Comparison of ENCODE assay signal across 19 cellular contexts in genomic region chr18:78295271-78295670, GRCh38.
A peak's percentile ranks its signal among the peaks of the same experiment; 100 is the strongest.
DNase-seq lines count a peak whose midpoint lies in the region; ATAC-seq and TF ChIP-seq lines count a peak whose summit lies in the region.
"Had no signal": no experiment of that assay in that cellular context is flagged by ENCODE, and none has a peak within 500 bp of the region (broad histone marks: within the 10 kb centered on the region; RNA-seq: fewer than 3 reads in every experiment).

No MANE protein-coding gene starts in this region.

- no peaks in the 10 kb centered on the region for H3K9me3 ChIP-seq in right cardiac atrium (ENCODE audit: control insufficient read depth, low read length)
- H3K9me3 ChIP-seq: A549, BLaER1 had no signal

- no peaks in the 10 kb centered on the region for H3K36me3 Mint-ChIP-seq in activated CD4-positive, alpha-beta T cell treated with anti-CD3 and anti-CD28 coated beads, Interleukin-2, amount 10 ng/mL, durations not matched to agents 24 days and 14 days (ENCODE audit: low read depth)
- no peaks in the 10 kb centered on the region for H3K36me3 Mint-ChIP-seq in nephron progenitor cell (ENCODE audit: low read depth)
- no peaks in the 10 kb centered on the region for H3K36me3 Mint-ChIP-seq in naive thymus-derived CD8-positive, alpha-beta T cell
- H3K36me3 Mint-ChIP-seq: CD14-positive monocyte; CD4-positive, alpha-beta memory T cell had no signal

- no peaks in the 10 kb centered on the region for H3K4me1 ChIP-seq in right cardiac atrium (ENCODE audit: control insufficient read depth, insufficient read depth, low read length)
- H3K4me1 ChIP-seq: A549, BLaER1 had no signal

- no peak overlapping the region for H3K27ac ChIP-seq in right cardiac atrium (ENCODE audit: low read length)
- H3K27ac ChIP-seq: 22Rv1, A549, BLaER1 had no signal

- TF ChIP-seq CTCF in GM13976 (IDR thresholded peaks at IDR 0.05; ENCODE audit: borderline replicate concordance, control extremely low read depth, extremely low read depth, insufficient read depth, missing control alignments) = no peak
- TF ChIP-seq CTCF in nephron progenitor cell (IDR thresholded peaks at IDR 0.05) = no peak

- H3K4me3 ChIP-seq in right cardiac atrium (ENCODE audit: low read length) = no peak overlapping the region
- H3K4me3 ChIP-seq: A549, BLaER1 had no signal

- 79% methylated on average over 8 of the region's 8 CpGs for WGBS in right cardiac atrium

- in situ Hi-C loops in GM13976 (cut with MboI; ENCODE audit: low sequenced_read_pairs, unreplicated experiment) = no loop called here

- H3K27ac Mint-ChIP-seq in activated CD4-positive, alpha-beta T cell treated with anti-CD3 and anti-CD28 coated beads, Interleukin-2, amount 10 ng/mL, durations not matched to agents 24 days and 14 days = no peak overlapping the region
- H3K27ac Mint-ChIP-seq in nephron progenitor cell = no peak overlapping the region
- H3K27ac Mint-ChIP-seq in naive thymus-derived CD8-positive, alpha-beta T cell = no peak overlapping the region
- H3K27ac Mint-ChIP-seq: CD14-positive monocyte; CD4-positive, alpha-beta memory T cell; H9 had no signal

- H3K4me3 Mint-ChIP-seq in activated CD4-positive, alpha-beta T cell treated with anti-CD3 and anti-CD28 coated beads, Interleukin-2, amount 10 ng/mL, durations not matched to agents 24 days and 14 days = no peak overlapping the region
- H3K4me3 Mint-ChIP-seq in nephron progenitor cell = peak overlapping the region; percentile 58
- H3K4me3 Mint-ChIP-seq in naive thymus-derived CD8-positive, alpha-beta T cell = no peak overlapping the region
- H3K4me3 Mint-ChIP-seq: CD14-positive monocyte; CD4-positive, alpha-beta memory T cell; H9 had no signal

- no peaks in the 10 kb centered on the region for H3K27me3 Mint-ChIP-seq in activated CD4-positive, alpha-beta T cell treated with anti-CD3 and anti-CD28 coated beads, Interleukin-2, amount 10 ng/mL, durations not matched to agents 24 days and 14 days
- H3K27me3 Mint-ChIP-seq in nephron progenitor cell (ENCODE audit: low read depth, poor library complexity) = peaks cover 12% of the 10 kb centered on the region
- peaks cover 0 to 7% (median 0%) of the 10 kb centered on the region in 5 donors for H3K27me3 Mint-ChIP-seq in naive thymus-derived CD8-positive, alpha-beta T cell
- H3K27me3 Mint-ChIP-seq: CD4-positive, alpha-beta memory T cell had no signal

- H3K9me3 Mint-ChIP-seq in activated CD4-positive, alpha-beta T cell treated with anti-CD3 and anti-CD28 coated beads, Interleukin-2, amount 10 ng/mL, durations not matched to agents 24 days and 14 days = no peaks in the 10 kb centered on the region
- H3K9me3 Mint-ChIP-seq in nephron progenitor cell = no peaks in the 10 kb centered on the region
- peaks cover 0 to 10% (median 0%) of the 10 kb centered on the region in 9 donors for H3K9me3 Mint-ChIP-seq in naive thymus-derived CD8-positive, alpha-beta T cell
- H3K9me3 Mint-ChIP-seq: H9 had no signal

- no peaks in the 10 kb centered on the region for H3K4me1 Mint-ChIP-seq in activated CD4-positive, alpha-beta T cell treated with anti-CD3 and anti-CD28 coated beads, Interleukin-2, amount 10 ng/mL, durations not matched to agents 24 days and 14 days
- H3K4me1 Mint-ChIP-seq in nephron progenitor cell = peaks cover 41% of the 10 kb centered on the region
- no peaks in the 10 kb centered on the region for H3K4me1 Mint-ChIP-seq in naive thymus-derived CD8-positive, alpha-beta T cell
- H3K4me1 Mint-ChIP-seq: CD14-positive monocyte; CD4-positive, alpha-beta memory T cell had no signal

- peak; percentile 40 for DNase-seq in activated CD4-positive, alpha-beta T cell treated with anti-CD3 and anti-CD28 coated beads, Interleukin-2, amount 10 ng/mL, durations not matched to agents 24 days and 14 days
- no peak for DNase-seq in activated CD4-positive, alpha-beta T cell treated with anti-CD3 and anti-CD28 coated beads for 48 hours
- DNase-seq in GM13976 (ENCODE audit: low spot score) (peak; percentile 7), right cardiac atrium (peak in 1 of 3 donors; percentile 53), nephron progenitor cell (no peak), NCI-H1417 (lab: John Stamatoyannopoulos, UW) (no peak)
- no peak for DNase-seq in naive thymus-derived CD8-positive, alpha-beta T cell
- DNase-seq in stimulated activated CD4-positive, alpha-beta T cell treated with anti-CD3 and anti-CD28 coated beads, Interleukin-4, amount 100 ng/mL, for 4 hours = no peak
- DNase-seq: AML-193; CD4-positive, alpha-beta memory T cell; DMS153; DMS79; GF-D8; GOT3; H9 had no signal

- H3K27me3 ChIP-seq in right cardiac atrium (ENCODE audit: control insufficient read depth, insufficient read depth) = no peaks in the 10 kb centered on the region

- intact Hi-C loops in activated CD4-positive, alpha-beta T cell treated with anti-CD3 and anti-CD28 coated beads, Interleukin-2, amount 10 ng/mL, durations not matched to agents 24 days and 14 days (cut with micrococcal nuclease) = no loop called here
- intact Hi-C loops in right cardiac atrium (cut with DNase I) = no loop called here

- POLR2A ChIA-PET in naive thymus-derived CD8-positive, alpha-beta T cell (lab: Charles Lee) = no interaction called here

- peak; percentile 45 to 59 for ATAC-seq in right cardiac atrium
- ATAC-seq in naive thymus-derived CD8-positive, alpha-beta T cell = no peak
- ATAC-seq: A549 had no signal

Comparison
In these comparisons a context has a peak if more than half of its experiments do, and no peak if none do; other contexts are left out.
1. DNase-seq: peak in activated CD4-positive, alpha-beta T cell treated with anti-CD3 and anti-CD28 coated beads, Interleukin-2, amount 10 ng/mL, durations not matched to agents 24 days and 14 days (single experiment) and GM13976 (single experiment); none in activated CD4-positive, alpha-beta T cell treated with anti-CD3 and anti-CD28 coated beads for 48 hours (single experiment), nephron progenitor cell (single experiment), naive thymus-derived CD8-positive, alpha-beta T cell (0 of 10), stimulated activated CD4-positive, alpha-beta T cell treated with anti-CD3 and anti-CD28 coated beads, Interleukin-4, amount 100 ng/mL, for 4 hours (0 of 2) and NCI-H1417 (0 of 3).
2. ATAC-seq: peak in right cardiac atrium (2 of 2); none in naive thymus-derived CD8-positive, alpha-beta T cell (0 of 2).